In the genomic region with DNA sequence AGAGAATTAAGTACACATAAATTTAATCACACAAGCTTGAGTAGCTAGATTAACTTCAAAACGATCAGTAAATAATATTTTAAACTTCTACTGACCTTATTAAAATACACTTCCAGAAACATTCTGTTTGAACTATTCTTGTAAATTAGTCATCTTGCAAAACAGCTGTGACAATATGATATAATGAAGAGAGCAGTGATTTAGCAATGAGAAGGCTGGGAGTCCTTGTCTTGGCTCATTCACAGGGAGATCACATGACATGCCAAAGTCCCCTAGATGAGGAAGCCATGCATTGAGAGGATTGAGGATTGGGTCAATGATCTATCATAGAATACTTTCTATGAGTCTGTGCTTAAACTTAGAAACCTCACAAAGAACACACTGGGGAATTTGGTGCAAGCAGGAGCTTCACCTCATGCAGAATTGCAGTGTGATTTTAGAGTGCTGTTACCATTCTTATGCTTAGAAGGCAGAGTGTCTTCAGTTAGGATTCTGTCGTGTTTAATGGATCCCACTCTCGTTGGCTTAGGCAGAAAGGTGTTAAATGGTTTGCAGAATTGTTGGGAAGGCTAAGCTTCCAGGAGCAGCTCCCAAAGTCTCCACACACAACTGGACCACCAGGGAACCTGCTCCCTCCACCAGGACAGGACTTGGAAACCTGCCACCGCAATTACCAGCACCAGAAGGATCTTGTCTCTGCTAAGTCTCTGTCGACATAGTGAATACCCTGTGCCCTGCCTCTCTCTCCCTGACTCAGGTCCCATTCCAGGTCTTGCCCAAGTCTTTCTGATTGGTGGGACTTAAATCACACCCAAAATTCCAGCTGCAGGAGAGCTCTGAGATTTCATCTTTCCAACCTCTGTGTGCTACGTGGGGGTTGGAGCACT, we compare ENCODE assay signal across 12 cellular contexts.
A peak's percentile ranks its signal among the peaks of the same experiment; 100 is the strongest.
DNase-seq lines count a peak whose midpoint lies in the region; ATAC-seq, FAIRE-seq and TF ChIP-seq lines count a peak whose summit lies in the region.
"Had no signal": no experiment of that assay in that cellular context is flagged by ENCODE, and none has a peak within 500 bp of the region (broad histone marks: within the 10 kb centered on the region; RNA-seq: fewer than 3 reads in every experiment).

No MANE protein-coding gene starts in this region.

- H3K9me3 Mint-ChIP-seq in activated CD8-positive, alpha-beta T cell treated with anti-CD3 and anti-CD28 coated beads, Interleukin-2, amount 10 ng/mL, durations not matched to agents 7 days and 5 days (ENCODE audit: insufficient read depth), result no peaks in the 10 kb centered on the region
- H3K9me3 Mint-ChIP-seq in naive thymus-derived CD8-positive, alpha-beta T cell, result no peaks in the 10 kb centered on the region

- 26 to 44% (median 27%) methylated on average over 6 of the region's 6 CpGs for WGBS in psoas muscle, 3 donors

- peaks cover 5% of the 10 kb centered on the region for H3K4me1 ChIP-seq in left ventricle myocardium inferior
- peaks cover 16% of the 10 kb centered on the region for H3K4me1 ChIP-seq in psoas muscle

- no peak overlapping the region for H3K27ac Mint-ChIP-seq in activated CD8-positive, alpha-beta T cell treated with anti-CD3 and anti-CD28 coated beads, Interleukin-2, amount 10 ng/mL, durations not matched to agents 7 days and 5 days
- H3K27ac Mint-ChIP-seq in naive thymus-derived CD8-positive, alpha-beta T cell, result no peak overlapping the region

- H3K4me3 ChIP-seq in astrocyte of the spinal cord (ENCODE audit: low read depth, low read length), result no peak overlapping the region
- no peak overlapping the region for H3K4me3 ChIP-seq in left ventricle myocardium inferior
- H3K4me3 ChIP-seq in psoas muscle, result peak overlapping the region; percentile 32

- DNase-seq in GM19239 (ENCODE audit: insufficient read length, low spot score) (no peak), astrocyte of the spinal cord (ENCODE audit: low read depth, low spot score) (peak; percentile 12), left ventricle myocardium inferior (peak; percentile 27), psoas muscle (peak; percentile 31 to 62), GF-D8 (lab: John Stamatoyannopoulos, UW) (no peak)
- DNase-seq in activated CD8-positive, alpha-beta T cell treated with anti-CD3 and anti-CD28 coated beads, Interleukin-2, amount 10 ng/mL, durations not matched to agents 7 days and 5 days, result no peak
- DNase-seq in naive thymus-derived CD8-positive, alpha-beta T cell, result no peak
- DNase-seq: C1 segment of cervical spinal cord, hippocampal formation, NCI-H2029 had no signal

- H3K4me1 Mint-ChIP-seq in activated CD8-positive, alpha-beta T cell treated with anti-CD3 and anti-CD28 coated beads, Interleukin-2, amount 10 ng/mL, durations not matched to agents 7 days and 5 days (ENCODE audit: low read depth), result no peaks in the 10 kb centered on the region
- no peaks in the 10 kb centered on the region for H3K4me1 Mint-ChIP-seq in naive thymus-derived CD8-positive, alpha-beta T cell

- peak; percentile 85 to 95 (median 92) for ATAC-seq in psoas muscle
- ATAC-seq in activated CD8-positive, alpha-beta T cell treated with anti-CD3 and anti-CD28 coated beads, Interleukin-2, amount 10 ng/mL, durations not matched to agents 7 days and 5 days, result no peak
- ATAC-seq in naive thymus-derived CD8-positive, alpha-beta T cell, result no peak
- no peak for ATAC-seq in GM19395 (IDR thresholded peaks at IDR 0.05; ENCODE audit: unreplicated experiment)

- in situ Hi-C loops in astrocyte of the spinal cord (cut with HindIII; ENCODE audit: low sequenced_read_pairs), result no loop called here

- H3K4me3 Mint-ChIP-seq in activated CD8-positive, alpha-beta T cell treated with anti-CD3 and anti-CD28 coated beads, Interleukin-2, amount 10 ng/mL, durations not matched to agents 7 days and 5 days, result no peak overlapping the region
- H3K4me3 Mint-ChIP-seq in naive thymus-derived CD8-positive, alpha-beta T cell, result no peak overlapping the region

- H3K36me3 ChIP-seq in left ventricle myocardium inferior (no peaks in the 10 kb centered on the region), psoas muscle (ENCODE audit: insufficient read depth in 1 of 2, low read depth in 1 of 2) (no peaks in the 10 kb centered on the region)
- H3K36me3 ChIP-seq: neutrophil had no signal

- TF ChIP-seq CTCF in astrocyte of the spinal cord (IDR thresholded peaks at IDR 0.05; ENCODE audit: low read depth, low read length) (no peak), left ventricle myocardium inferior (IDR thresholded peaks at IDR 0.05; ENCODE audit: borderline replicate concordance) (no peak), psoas muscle (IDR thresholded peaks at IDR 0.05) (no peak)

- POLR2A ChIA-PET in activated CD8-positive, alpha-beta T cell treated with anti-CD3 and anti-CD28 coated beads, Interleukin-2, amount 10 ng/mL, durations not matched to agents 7 days and 5 days (lab: Charles Lee), result interaction anchor here (0.7 kb wide), 1 partner anchor 11 kb away, joined by 4 read pairs; no protein-coding TSS in a partner anchor
- POLR2A ChIA-PET in naive thymus-derived CD8-positive, alpha-beta T cell (lab: Charles Lee), result no interaction called here

- peaks cover 23% of the 10 kb centered on the region for H3K27me3 ChIP-seq in left ventricle myocardium inferior (ENCODE audit: low read depth)
- H3K27me3 ChIP-seq in psoas muscle (ENCODE audit: insufficient read depth in 3 of 3, low read length in 2 of 3), result peaks cover 0 to 6% (median 1%) of the 10 kb centered on the region in 3 donors

- no peaks in the 10 kb centered on the region for H3K9me3 ChIP-seq in left ventricle myocardium inferior (replicated peaks)
- no peaks in the 10 kb centered on the region for H3K9me3 ChIP-seq in psoas muscle
- H3K9me3 ChIP-seq: neutrophil had no signal

- H3K27ac ChIP-seq in left ventricle myocardium inferior (replicated peaks), result peak overlapping the region; percentile 64
- peak overlapping the region; percentile 77 for H3K27ac ChIP-seq in psoas muscle
- H3K27ac ChIP-seq: neutrophil had no signal

- intact Hi-C loops in left ventricle myocardium inferior (cut with micrococcal nuclease) (no loop called here), psoas muscle (cut with DNase I) (no loop called here)

- H3K36me3 Mint-ChIP-seq in activated CD8-positive, alpha-beta T cell treated with anti-CD3 and anti-CD28 coated beads, Interleukin-2, amount 10 ng/mL, durations not matched to agents 7 days and 5 days (ENCODE audit: low read depth), result no peaks in the 10 kb centered on the region
- H3K36me3 Mint-ChIP-seq in naive thymus-derived CD8-positive, alpha-beta T cell, result no peaks in the 10 kb centered on the region

- FAIRE-seq in GM19239 (lab: Jason Lieb, UNC), result peak; percentile 35

- CTCF ChIA-PET in activated CD8-positive, alpha-beta T cell treated with anti-CD3 and anti-CD28 coated beads, Interleukin-2, amount 10 ng/mL, durations not matched to agents 7 days and 5 days (lab: Charles Lee), result interaction anchor here (1.0 kb wide), 1 partner anchor 10 kb away, joined by 3 read pairs; no protein-coding TSS in a partner anchor

- peaks cover 26% of the 10 kb centered on the region for H3K27me3 Mint-ChIP-seq in activated CD8-positive, alpha-beta T cell treated with anti-CD3 and anti-CD28 coated beads, Interleukin-2, amount 10 ng/mL, durations not matched to agents 7 days and 5 days (ENCODE audit: low read depth)
- peaks cover 18 to 44% (median 25%) of the 10 kb centered on the region in 5 donors for H3K27me3 Mint-ChIP-seq in naive thymus-derived CD8-positive, alpha-beta T cell

Comparison
In these comparisons a context has a peak if more than half of its experiments do, and no peak if none do; other contexts are left out.
1. DNase-seq: peak in astrocyte of the spinal cord (single experiment), left ventricle myocardium inferior (single experiment) and psoas muscle (2 of 2); none in GM19239 (single experiment), activated CD8-positive, alpha-beta T cell treated with anti-CD3 and anti-CD28 coated beads, Interleukin-2, amount 10 ng/mL, durations not matched to agents 7 days and 5 days (single experiment), GF-D8 (single experiment) and naive thymus-derived CD8-positive, alpha-beta T cell (0 of 10).
2. ATAC-seq: peak in psoas muscle (4 of 4); none in activated CD8-positive, alpha-beta T cell treated with anti-CD3 and anti-CD28 coated beads, Interleukin-2, amount 10 ng/mL, durations not matched to agents 7 days and 5 days (single experiment), naive thymus-derived CD8-positive, alpha-beta T cell (0 of 2) and GM19395 (single experiment).